Comparison of ENCODE assay signal across 1 cellular context in the genomic region with DNA sequence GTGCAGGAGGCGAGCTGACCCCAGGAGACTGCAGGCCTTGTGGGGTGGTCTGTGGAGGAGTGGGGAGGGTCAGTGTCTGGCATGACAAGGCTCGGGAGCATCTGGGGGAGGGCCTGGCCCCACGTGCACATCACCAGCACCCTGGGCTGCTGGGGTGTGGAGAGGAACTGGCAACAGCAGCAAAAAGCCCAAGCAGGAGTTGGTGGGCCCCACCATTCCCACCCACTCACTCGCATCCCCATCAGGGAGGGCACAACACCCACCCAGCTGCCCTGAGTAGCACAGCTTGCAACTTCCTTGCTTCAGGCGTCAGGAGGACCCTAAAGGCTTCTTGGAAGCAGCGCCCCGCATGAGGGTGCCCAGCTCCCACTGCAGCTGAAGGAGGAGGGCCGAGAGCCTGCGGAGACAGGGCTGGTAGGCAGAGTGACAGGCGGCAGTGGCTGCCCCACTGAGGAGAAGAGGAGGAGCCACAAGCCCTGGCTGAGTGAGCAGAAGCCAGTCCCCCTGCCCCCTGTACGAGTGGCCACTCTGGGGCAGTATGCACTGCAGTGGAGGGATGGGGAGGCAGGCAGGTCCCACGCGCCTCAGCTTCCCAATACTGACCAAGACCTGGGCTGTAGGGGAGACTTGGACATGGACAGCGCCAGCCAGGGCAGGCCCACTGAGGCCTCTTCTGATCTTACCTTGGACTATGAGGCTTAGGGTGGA.
A peak's percentile ranks its signal among the peaks of the same experiment; 100 is the strongest.
TF ChIP-seq lines count a peak whose summit lies in the region.

No MANE protein-coding gene starts in this region.

TF ChIP-seq in HEK293, 187 proteins besides CTCF, POLR2A, EP300 and RAD21 (continued from another document):
- TF ChIP-seq, protein P1, sequence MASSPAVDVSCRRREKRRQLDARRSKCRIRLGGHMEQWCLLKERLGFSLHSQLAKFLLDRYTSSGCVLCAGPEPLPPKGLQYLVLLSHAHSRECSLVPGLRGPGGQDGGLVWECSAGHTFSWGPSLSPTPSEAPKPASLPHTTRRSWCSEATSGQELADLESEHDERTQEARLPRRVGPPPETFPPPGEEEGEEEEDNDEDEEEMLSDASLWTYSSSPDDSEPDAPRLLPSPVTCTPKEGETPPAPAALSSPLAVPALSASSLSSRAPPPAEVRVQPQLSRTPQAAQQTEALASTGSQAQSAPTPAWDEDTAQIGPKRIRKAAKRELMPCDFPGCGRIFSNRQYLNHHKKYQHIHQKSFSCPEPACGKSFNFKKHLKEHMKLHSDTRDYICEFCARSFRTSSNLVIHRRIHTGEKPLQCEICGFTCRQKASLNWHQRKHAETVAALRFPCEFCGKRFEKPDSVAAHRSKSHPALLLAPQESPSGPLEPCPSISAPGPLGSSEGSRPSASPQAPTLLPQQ (tag by site-specific recombination; IDR thresholded peaks at IDR 0.05): peak; percentile 92
- TF ChIP-seq ZIC2 (tag by site-specific recombination; IDR thresholded peaks at IDR 0.05) (peak; percentile 18; the same call in 1 of the 2 replicates), ZFHX2 (tag by site-specific recombination; conservative IDR thresholded peaks at IDR 0.05) (peak; percentile 81), ZNF776 (tag by site-specific recombination; IDR thresholded peaks at IDR 0.05; ENCODE audit: borderline replicate concordance) (no peak), ZNF433 (tag by site-specific recombination; IDR thresholded peaks at IDR 0.05; ENCODE audit: low read depth) (no peak), ZNF560 (tag by site-specific recombination; IDR thresholded peaks at IDR 0.05; ENCODE audit: borderline replicate concordance) (no peak), ZFP41 (tag by site-specific recombination; IDR thresholded peaks at IDR 0.05; ENCODE audit: borderline replicate concordance) (no peak), IKZF3 (tag by site-specific recombination; IDR thresholded peaks at IDR 0.05) (no peak), ZFP69B (tag by site-specific recombination; IDR thresholded peaks at IDR 0.05) (peak; percentile 91), ZBTB1 (tag by site-specific recombination; IDR thresholded peaks at IDR 0.05) (no peak), ZNF670 (tag by site-specific recombination; IDR thresholded peaks at IDR 0.05; ENCODE audit: low read depth) (no peak), ZNF302 (tag by site-specific recombination; IDR thresholded peaks at IDR 0.05; ENCODE audit: low read depth) (no peak)
- TF ChIP-seq, protein P2, sequence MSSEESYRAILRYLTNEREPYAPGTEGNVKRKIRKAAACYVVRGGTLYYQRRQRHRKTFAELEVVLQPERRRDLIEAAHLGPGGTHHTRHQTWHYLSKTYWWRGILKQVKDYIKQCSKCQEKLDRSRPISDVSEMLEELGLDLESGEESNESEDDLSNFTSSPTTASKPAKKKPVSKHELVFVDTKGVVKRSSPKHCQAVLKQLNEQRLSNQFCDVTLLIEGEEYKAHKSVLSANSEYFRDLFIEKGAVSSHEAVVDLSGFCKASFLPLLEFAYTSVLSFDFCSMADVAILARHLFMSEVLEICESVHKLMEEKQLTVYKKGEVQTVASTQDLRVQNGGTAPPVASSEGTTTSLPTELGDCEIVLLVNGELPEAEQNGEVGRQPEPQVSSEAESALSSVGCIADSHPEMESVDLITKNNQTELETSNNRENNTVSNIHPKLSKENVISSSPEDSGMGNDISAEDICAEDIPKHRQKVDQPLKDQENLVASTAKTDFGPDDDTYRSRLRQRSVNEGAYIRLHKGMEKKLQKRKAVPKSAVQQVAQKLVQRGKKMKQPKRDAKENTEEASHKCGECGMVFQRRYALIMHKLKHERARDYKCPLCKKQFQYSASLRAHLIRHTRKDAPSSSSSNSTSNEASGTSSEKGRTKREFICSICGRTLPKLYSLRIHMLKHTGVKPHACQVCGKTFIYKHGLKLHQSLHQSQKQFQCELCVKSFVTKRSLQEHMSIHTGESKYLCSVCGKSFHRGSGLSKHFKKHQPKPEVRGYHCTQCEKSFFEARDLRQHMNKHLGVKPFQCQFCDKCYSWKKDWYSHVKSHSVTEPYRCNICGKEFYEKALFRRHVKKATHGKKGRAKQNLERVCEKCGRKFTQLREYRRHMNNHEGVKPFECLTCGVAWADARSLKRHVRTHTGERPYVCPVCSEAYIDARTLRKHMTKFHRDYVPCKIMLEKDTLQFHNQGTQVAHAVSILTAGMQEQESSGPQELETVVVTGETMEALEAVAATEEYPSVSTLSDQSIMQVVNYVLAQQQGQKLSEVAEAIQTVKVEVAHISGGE (tag by site-specific recombination; conservative IDR thresholded peaks at IDR 0.05; ENCODE audit: low read depth): no peak
- TF ChIP-seq, protein P3, sequence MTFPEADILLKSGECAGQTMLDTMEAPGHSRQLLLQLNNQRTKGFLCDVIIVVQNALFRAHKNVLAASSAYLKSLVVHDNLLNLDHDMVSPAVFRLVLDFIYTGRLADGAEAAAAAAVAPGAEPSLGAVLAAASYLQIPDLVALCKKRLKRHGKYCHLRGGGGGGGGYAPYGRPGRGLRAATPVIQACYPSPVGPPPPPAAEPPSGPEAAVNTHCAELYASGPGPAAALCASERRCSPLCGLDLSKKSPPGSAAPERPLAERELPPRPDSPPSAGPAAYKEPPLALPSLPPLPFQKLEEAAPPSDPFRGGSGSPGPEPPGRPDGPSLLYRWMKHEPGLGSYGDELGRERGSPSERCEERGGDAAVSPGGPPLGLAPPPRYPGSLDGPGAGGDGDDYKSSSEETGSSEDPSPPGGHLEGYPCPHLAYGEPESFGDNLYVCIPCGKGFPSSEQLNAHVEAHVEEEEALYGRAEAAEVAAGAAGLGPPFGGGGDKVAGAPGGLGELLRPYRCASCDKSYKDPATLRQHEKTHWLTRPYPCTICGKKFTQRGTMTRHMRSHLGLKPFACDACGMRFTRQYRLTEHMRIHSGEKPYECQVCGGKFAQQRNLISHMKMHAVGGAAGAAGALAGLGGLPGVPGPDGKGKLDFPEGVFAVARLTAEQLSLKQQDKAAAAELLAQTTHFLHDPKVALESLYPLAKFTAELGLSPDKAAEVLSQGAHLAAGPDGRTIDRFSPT (tag by site-specific recombination; IDR thresholded peaks at IDR 0.05): no peak
- TF ChIP-seq, protein P4, sequence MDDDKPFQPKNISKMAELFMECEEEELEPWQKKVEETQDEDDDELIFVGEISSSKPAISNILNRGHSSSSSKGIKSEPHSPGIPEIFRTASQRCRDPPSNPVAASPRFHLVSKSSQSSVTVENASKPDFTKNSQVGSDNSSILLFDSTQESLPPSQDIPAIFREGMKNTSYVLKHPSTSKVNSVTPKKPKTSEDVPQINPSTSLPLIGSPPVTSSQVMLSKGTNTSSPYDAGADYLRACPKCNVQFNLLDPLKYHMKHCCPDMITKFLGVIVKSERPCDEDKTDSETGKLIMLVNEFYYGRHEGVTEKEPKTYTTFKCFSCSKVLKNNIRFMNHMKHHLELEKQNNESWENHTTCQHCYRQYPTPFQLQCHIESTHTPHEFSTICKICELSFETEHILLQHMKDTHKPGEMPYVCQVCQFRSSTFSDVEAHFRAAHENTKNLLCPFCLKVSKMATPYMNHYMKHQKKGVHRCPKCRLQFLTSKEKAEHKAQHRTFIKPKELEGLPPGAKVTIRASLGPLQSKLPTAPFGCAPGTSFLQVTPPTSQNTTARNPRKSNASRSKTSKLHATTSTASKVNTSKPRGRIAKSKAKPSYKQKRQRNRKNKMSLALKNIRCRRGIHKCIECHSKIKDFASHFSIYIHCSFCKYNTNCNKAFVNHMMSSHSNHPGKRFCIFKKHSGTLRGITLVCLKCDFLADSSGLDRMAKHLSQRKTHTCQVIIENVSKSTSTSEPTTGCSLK (tag by site-specific recombination; IDR thresholded peaks at IDR 0.05): no peak
